Comparison of ENCODE assay signal across 22 cellular contexts in the genomic region with DNA sequence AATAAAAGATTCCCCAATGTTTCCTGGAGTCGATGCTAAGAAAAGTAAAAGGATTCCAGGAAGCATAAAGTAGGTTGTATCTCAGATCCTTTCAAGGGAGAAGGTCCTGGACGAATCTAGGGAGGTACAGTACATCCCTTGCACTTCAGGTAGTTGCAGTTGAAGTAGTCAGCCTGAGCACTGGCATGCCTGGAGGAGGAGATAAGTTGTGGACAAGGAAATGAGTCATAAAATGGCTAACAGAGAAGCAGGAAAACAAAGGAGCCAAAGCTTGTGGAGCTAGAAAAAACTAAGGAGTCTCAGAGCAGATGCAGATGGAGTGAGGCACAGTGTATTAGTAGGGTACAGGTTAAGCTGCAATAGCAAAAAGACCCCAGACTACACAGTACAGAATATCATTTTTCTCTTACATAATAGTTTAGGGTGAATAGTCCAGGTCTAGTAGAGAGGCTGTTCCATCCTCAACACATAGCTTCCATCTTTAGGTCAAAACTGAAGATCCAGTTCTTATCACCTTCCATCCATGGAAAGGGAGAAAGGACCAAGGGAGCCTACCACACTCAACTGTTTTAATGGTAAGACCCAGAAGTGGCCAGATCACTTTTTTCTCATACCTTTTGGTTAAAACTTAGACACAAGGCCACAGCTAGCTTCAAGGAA. TPM values are rescaled to one million over a fixed set of nuclear protein-coding genes. Genes with fewer than 3 reads are reported as not detected.
DNase-seq lines count a peak whose midpoint lies in the region; FAIRE-seq and TF ChIP-seq lines count a peak whose summit lies in the region.
"Had no signal": no experiment of that assay in that cellular context is flagged by ENCODE, and none has a peak within 500 bp of the region (broad histone marks: within the 10 kb centered on the region; RNA-seq: fewer than 3 reads in every experiment).

No MANE protein-coding gene starts in this region.

- H3K27me3 ChIP-seq in breast epithelium (no peaks in the 10 kb centered on the region), bronchial epithelial cell (ENCODE audit: control insufficient read depth, insufficient read depth, low read length) (no peaks in the 10 kb centered on the region)
- H3K27me3 ChIP-seq: MG63, stomach had no signal

- intact Hi-C loops in MCF 10A (cut with micrococcal nuclease): no loop called here
- intact Hi-C loops in breast epithelium (cut with DNase I; ENCODE audit: low total_unique reads): no loop called here

- no peaks in the 10 kb centered on the region for H3K9me3 ChIP-seq in breast epithelium
- H3K9me3 ChIP-seq: MG63, stomach had no signal

- H3K36me3 Mint-ChIP-seq in MCF 10A (ENCODE audit: insufficient read depth, unreplicated experiment): no peaks in the 10 kb centered on the region
- H3K36me3 Mint-ChIP-seq: brain, WTC11 had no signal

- no peak overlapping the region for H3K27ac Mint-ChIP-seq in MCF 10A (ENCODE audit: low read depth, unreplicated experiment)
- H3K27ac Mint-ChIP-seq: brain; effector memory CD8-positive, alpha-beta T cell; WTC11 had no signal

- no TSS peak for BruUV-seq in MCF 10A (replicated peaks; lab: Mats Ljungman, UMichigan)

- TF ChIP-seq POLR2A in breast epithelium (IDR thresholded peaks at IDR 0.05): no peak

- no peak overlapping the region for H3K4me3 Mint-ChIP-seq in MCF 10A (ENCODE audit: unreplicated experiment)
- H3K4me3 Mint-ChIP-seq: brain; effector memory CD8-positive, alpha-beta T cell; WTC11 had no signal

- peak; percentile 23 for FAIRE-seq in bronchial epithelial cell (lab: Jason Lieb, UNC)

- H3K4me1 ChIP-seq in breast epithelium: no peaks in the 10 kb centered on the region
- H3K4me1 ChIP-seq: parathyroid adenoma, stomach had no signal

- no peak for TF ChIP-seq CTCF in MCF 10A (IDR thresholded peaks at IDR 0.05; ENCODE audit: unreplicated experiment)
- no peak for TF ChIP-seq CTCF in breast epithelium (IDR thresholded peaks at IDR 0.05)
- no peak for TF ChIP-seq CTCF in bronchial epithelial cell (IDR thresholded peaks at IDR 0.05; ENCODE audit: insufficient read depth, low read length, severe bottlenecking)

- CTCF ChIA-PET in MCF 10A (lab: Yijun Ruan, JAX): no interaction called here

- H3K27me3 Mint-ChIP-seq in MCF 10A (ENCODE audit: insufficient read depth, unreplicated experiment): no peaks in the 10 kb centered on the region

- POLR2A ChIA-PET in MCF 10A (lab: Yijun Ruan, JAX): no interaction called here

- DNase-seq in MCF 10A (ENCODE audit: unreplicated experiment) (peak; percentile 48), breast epithelium (ENCODE audit: low spot score in 2 of 2) (no peak), bronchial epithelial cell (ENCODE audit: low read depth) (peak; percentile 81), iris pigment epithelial cell (ENCODE audit: low read depth) (peak; percentile 33), DMS 273 treated with DMSO at 0.1 percent for 48 hours (lab: John Stamatoyannopoulos, UW) (no peak), KG1 (lab: John Stamatoyannopoulos, UW) (no peak), iPS-NIHi11 (ENCODE audit: low spot score) (no peak)
- DNase-seq in stimulated activated CD4-positive, alpha-beta T cell treated with anti-CD3 and anti-CD28 coated beads, Interleukin-4, amount 100 ng/mL, for 1 hour: no peak
- DNase-seq: activated gamma-delta T cell treated with Interleukin-2 at 50 U/mL for 16 hours; effector memory CD8-positive, alpha-beta T cell; head of caudate nucleus; left cardiac atrium; MG63; NCI-H2029 treated with DMSO at 0.1 percent for 48 hours; NCI-H510A treated with DMSO at 0.1 percent for 48 hours; stimulated activated CD4-positive, alpha-beta T cell treated with anti-CD3 and anti-CD28 coated beads, Interleukin-12 subunit alpha, Interleukin-12 subunit beta, amount 100 ng/mL, for 4 hours; stomach had no signal

- H3K36me3 ChIP-seq in breast epithelium (no peaks in the 10 kb centered on the region), bronchial epithelial cell (ENCODE audit: control insufficient read depth, insufficient read depth, low read length) (no peaks in the 10 kb centered on the region)
- H3K36me3 ChIP-seq: MG63, stomach had no signal

- no peak overlapping the region for H3K27ac ChIP-seq in breast epithelium
- H3K27ac ChIP-seq: 22Rv1, parathyroid adenoma, stomach had no signal

- H3K4me3 ChIP-seq in breast epithelium (no peak overlapping the region), bronchial epithelial cell (ENCODE audit: low read depth, low read length) (no peak overlapping the region)
- H3K4me3 ChIP-seq: MG63, stomach had no signal

- no peaks in the 10 kb centered on the region for H3K9me3 Mint-ChIP-seq in MCF 10A (ENCODE audit: unreplicated experiment)
- H3K9me3 Mint-ChIP-seq: brain; effector memory CD8-positive, alpha-beta T cell had no signal

- no peaks in the 10 kb centered on the region for H3K4me1 Mint-ChIP-seq in MCF 10A (ENCODE audit: insufficient read depth, unreplicated experiment)
- H3K4me1 Mint-ChIP-seq: brain, WTC11 had no signal

RNA-seq across cellular contexts. Expression of a gene that starts 41.3 kb away (rescaled TPM):
- total RNA-seq in MCF 10A (2022) (not detected in 2 replicates), breast epithelium (not detected), bronchial epithelial cell (not detected in 2 replicates)
- total RNA-seq: activated CD8-positive, alpha-beta memory T cell treated with anti-CD3 and anti-CD28 coated beads for 36 hours; left cardiac atrium; WTC11 had no signal

Comparison
In these comparisons a context has a peak if more than half of its experiments do, and no peak if none do; other contexts are left out.
1. DNase-seq: peak in MCF 10A (single experiment), bronchial epithelial cell (single experiment) and iris pigment epithelial cell (single experiment); none in breast epithelium (0 of 2), DMS 273 treated with DMSO at 0.1 percent for 48 hours (single experiment), KG1 (single experiment), iPS-NIHi11 (single experiment) and stimulated activated CD4-positive, alpha-beta T cell treated with anti-CD3 and anti-CD28 coated beads, Interleukin-4, amount 100 ng/mL, for 1 hour (single experiment).